ENCODE assay signal across 8 cellular contexts in genomic region chr1:13749543-13750307, GRCh38. TPM values are rescaled to one million over a fixed set of nuclear protein-coding genes. Genes with fewer than 3 reads are reported as not detected.
DNase-seq lines count a peak whose midpoint lies in the region; ATAC-seq and TF ChIP-seq lines count a peak whose summit lies in the region.

No MANE protein-coding gene starts in this region.

- ATAC-seq in GM18505 (IDR thresholded peaks at IDR 0.05; ENCODE audit: unreplicated experiment) (peak; percentile 28), HG02588 (IDR thresholded peaks at IDR 0.05; ENCODE audit: unreplicated experiment) (peak; percentile 24), gastroesophageal sphincter (peak; percentile 78), GM21576 (IDR thresholded peaks at IDR 0.05; ENCODE audit: unreplicated experiment) (no peak)
- peak; percentile 44 to 45 for ATAC-seq in activated T-cell treated with anti-CD3 and anti-CD28 coated beads, Interleukin-2, amount 50 U/mL, for 4 hours

- H3K27me3 ChIP-seq in gastroesophageal sphincter, result no peaks in the 10 kb centered on the region

- WGBS in gastroesophageal sphincter (ENCODE audit: low coverage in 1 of 2), 2 donors, result 0% methylated on average over 5 to 10 of the region's 81 CpGs

- no peak for TF ChIP-seq CTCF in gastroesophageal sphincter (IDR thresholded peaks at IDR 0.05)
- no peak for TF ChIP-seq CTCF in osteocyte (IDR thresholded peaks at IDR 0.05)

- TF ChIP-seq EP300 in gastroesophageal sphincter (IDR thresholded peaks at IDR 0.05), result no peak

- peak overlapping the region; percentile 79 to 99 for H3K4me3 ChIP-seq in gastroesophageal sphincter

- DNase-seq in NCI-H2171 treated with DMSO at 0.1 percent for 48 hours (lab: John Stamatoyannopoulos, UW) (peak; percentile 14), osteocyte (ENCODE audit: extremely low spot score, unreplicated experiment) (peak; percentile 88), H4 (ENCODE audit: low spot score) (no peak)
- peak; percentile 24 for DNase-seq in activated T-cell treated with anti-CD3 and anti-CD28 coated beads, Interleukin-2, amount 50 U/mL, for 4 hours

- no peaks in the 10 kb centered on the region for H3K36me3 ChIP-seq in gastroesophageal sphincter

- H3K4me1 Mint-ChIP-seq in activated T-cell treated with anti-CD3 and anti-CD28 coated beads, Interleukin-2, amount 50 U/mL, for 4 hours (ENCODE audit: low read depth), result peaks cover 56% of the 10 kb centered on the region
- peaks cover 56% of the 10 kb centered on the region for H3K4me1 Mint-ChIP-seq in osteocyte (ENCODE audit: unreplicated experiment)

- H3K27ac ChIP-seq in gastroesophageal sphincter, result peak overlapping the region; percentile 93 to 98 (median 96)

- no peaks in the 10 kb centered on the region for H3K9me3 Mint-ChIP-seq in activated T-cell treated with anti-CD3 and anti-CD28 coated beads, Interleukin-2, amount 50 U/mL, for 4 hours
- H3K9me3 Mint-ChIP-seq in osteocyte (ENCODE audit: unreplicated experiment), result no peaks in the 10 kb centered on the region

- H3K4me1 ChIP-seq in gastroesophageal sphincter, result peaks cover 3 to 56% (median 8%) of the 10 kb centered on the region in 3 donors

- peak overlapping the region; percentile 95 for H3K27ac Mint-ChIP-seq in osteocyte (ENCODE audit: unreplicated experiment)

- peak overlapping the region; percentile 99 for H3K4me3 Mint-ChIP-seq in activated T-cell treated with anti-CD3 and anti-CD28 coated beads, Interleukin-2, amount 50 U/mL, for 4 hours
- H3K4me3 Mint-ChIP-seq in osteocyte (ENCODE audit: unreplicated experiment), result peak overlapping the region; percentile 99

- no peaks in the 10 kb centered on the region for H3K27me3 Mint-ChIP-seq in activated T-cell treated with anti-CD3 and anti-CD28 coated beads, Interleukin-2, amount 50 U/mL, for 4 hours (ENCODE audit: low read depth)
- no peaks in the 10 kb centered on the region for H3K27me3 Mint-ChIP-seq in osteocyte (ENCODE audit: unreplicated experiment)

- no peaks in the 10 kb centered on the region for H3K9me3 ChIP-seq in gastroesophageal sphincter

- TF ChIP-seq POLR2A in GM18505 (IDR thresholded peaks at IDR 0.05; ENCODE audit: borderline replicate concordance, extremely low read depth, insufficient read depth, insufficient read length) (no peak), gastroesophageal sphincter (IDR thresholded peaks at IDR 0.05) (no peak)

- peaks cover 15% of the 10 kb centered on the region for H3K36me3 Mint-ChIP-seq in activated T-cell treated with anti-CD3 and anti-CD28 coated beads, Interleukin-2, amount 50 U/mL, for 4 hours (ENCODE audit: insufficient read depth)
- peaks cover 13% of the 10 kb centered on the region for H3K36me3 Mint-ChIP-seq in osteocyte (ENCODE audit: unreplicated experiment)

RNA-seq across cellular contexts. Expression of gene PRDM2, which starts 49.7 kb away (rescaled TPM):
- 10 to 100 TPM; 39.7 to 44.5 (median 43.2) TPM for total RNA-seq in activated T-cell treated with anti-CD3 and anti-CD28 coated beads, Interleukin-2, amount 50 U/mL, for 4 hours
- total RNA-seq in gastroesophageal sphincter (10 to 100 TPM; 23.7 to 55.6 (median 43.0) TPM), osteocyte (51.7 and 52.0 TPM in 2 replicates)
- 3.4 and 5.1 TPM in 2 replicates for total RNA-seq in H4 (2014; rRNA removed; shearing (Covaris generic))
